In the genomic region with DNA sequence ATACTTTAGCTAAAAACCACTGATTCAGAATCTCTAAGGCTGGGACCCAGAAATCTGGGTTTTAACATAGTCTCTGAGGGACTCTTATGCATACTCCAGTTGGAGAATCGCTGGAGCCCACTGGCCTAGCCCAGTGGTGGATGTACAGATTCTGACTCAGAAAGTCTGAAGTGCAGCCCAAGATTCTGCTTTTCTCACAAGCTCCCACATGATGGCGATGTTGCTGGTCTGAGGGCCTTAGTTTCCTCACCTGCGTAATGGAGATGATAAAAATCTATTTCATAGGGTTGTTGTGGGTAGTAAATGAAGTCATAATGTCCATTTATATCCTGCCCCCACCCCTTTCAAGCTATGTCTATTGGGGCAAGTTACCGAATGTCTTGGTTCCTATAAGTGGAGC, we compare ENCODE assay signal across 1 cellular context.
TF ChIP-seq lines count a peak whose summit lies in the region.

No MANE protein-coding gene starts in this region.

TF ChIP-seq in GM23338, 12 proteins besides CTCF, POLR2A, EP300 and RAD21 (continued from another document):
- TF ChIP-seq, protein P1, sequence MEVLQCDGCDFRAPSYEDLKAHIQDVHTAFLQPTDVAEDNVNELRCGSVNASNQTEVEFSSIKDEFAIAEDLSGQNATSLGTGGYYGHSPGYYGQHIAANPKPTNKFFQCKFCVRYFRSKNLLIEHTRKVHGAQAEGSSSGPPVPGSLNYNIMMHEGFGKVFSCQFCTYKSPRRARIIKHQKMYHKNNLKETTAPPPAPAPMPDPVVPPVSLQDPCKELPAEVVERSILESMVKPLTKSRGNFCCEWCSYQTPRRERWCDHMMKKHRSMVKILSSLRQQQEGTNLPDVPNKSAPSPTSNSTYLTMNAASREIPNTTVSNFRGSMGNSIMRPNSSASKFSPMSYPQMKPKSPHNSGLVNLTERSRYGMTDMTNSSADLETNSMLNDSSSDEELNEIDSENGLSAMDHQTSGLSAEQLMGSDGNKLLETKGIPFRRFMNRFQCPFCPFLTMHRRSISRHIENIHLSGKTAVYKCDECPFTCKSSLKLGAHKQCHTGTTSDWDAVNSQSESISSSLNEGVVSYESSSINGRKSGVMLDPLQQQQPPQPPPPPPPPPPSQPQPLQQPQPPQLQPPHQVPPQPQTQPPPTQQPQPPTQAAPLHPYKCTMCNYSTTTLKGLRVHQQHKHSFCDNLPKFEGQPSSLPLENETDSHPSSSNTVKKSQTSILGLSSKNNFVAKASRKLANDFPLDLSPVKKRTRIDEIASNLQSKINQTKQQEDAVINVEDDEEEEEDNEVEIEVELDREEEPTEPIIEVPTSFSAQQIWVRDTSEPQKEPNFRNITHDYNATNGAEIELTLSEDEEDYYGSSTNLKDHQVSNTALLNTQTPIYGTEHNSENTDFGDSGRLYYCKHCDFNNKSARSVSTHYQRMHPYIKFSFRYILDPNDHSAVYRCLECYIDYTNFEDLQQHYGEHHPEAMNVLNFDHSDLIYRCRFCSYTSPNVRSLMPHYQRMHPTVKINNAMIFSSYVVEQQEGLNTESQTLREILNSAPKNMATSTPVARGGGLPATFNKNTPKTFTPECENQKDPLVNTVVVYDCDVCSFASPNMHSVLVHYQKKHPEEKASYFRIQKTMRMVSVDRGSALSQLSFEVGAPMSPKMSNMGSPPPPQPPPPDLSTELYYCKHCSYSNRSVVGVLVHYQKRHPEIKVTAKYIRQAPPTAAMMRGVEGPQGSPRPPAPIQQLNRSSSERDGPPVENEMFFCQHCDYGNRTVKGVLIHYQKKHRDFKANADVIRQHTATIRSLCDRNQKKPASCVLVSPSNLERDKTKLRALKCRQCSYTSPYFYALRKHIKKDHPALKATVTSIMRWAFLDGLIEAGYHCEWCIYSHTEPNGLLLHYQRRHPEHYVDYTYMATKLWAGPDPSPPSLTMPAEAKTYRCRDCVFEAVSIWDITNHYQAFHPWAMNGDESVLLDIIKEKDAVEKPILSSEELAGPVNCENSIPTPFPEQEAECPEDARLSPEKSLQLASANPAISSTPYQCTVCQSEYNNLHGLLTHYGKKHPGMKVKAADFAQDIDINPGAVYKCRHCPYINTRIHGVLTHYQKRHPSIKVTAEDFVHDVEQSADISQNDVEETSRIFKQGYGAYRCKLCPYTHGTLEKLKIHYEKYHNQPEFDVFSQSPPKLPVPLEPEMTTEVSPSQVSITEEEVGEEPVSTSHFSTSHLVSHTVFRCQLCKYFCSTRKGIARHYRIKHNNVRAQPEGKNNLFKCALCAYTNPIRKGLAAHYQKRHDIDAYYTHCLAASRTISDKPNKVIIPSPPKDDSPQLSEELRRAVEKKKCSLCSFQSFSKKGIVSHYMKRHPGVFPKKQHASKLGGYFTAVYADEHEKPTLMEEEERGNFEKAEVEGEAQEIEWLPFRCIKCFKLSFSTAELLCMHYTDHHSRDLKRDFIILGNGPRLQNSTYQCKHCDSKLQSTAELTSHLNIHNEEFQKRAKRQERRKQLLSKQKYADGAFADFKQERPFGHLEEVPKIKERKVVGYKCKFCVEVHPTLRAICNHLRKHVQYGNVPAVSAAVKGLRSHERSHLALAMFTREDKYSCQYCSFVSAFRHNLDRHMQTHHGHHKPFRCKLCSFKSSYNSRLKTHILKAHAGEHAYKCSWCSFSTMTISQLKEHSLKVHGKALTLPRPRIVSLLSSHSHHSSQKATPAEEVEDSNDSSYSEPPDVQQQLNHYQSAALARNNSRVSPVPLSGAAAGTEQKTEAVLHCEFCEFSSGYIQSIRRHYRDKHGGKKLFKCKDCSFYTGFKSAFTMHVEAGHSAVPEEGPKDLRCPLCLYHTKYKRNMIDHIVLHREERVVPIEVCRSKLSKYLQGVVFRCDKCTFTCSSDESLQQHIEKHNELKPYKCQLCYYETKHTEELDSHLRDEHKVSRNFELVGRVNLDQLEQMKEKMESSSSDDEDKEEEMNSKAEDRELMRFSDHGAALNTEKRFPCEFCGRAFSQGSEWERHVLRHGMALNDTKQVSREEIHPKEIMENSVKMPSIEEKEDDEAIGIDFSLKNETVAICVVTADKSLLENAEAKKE (CRISPR knock-in tag; IDR thresholded peaks at IDR 0.05): no peak
